In genomic region chr21:35503646-35504045, GRCh38 we compare ENCODE assay signal across 10 cellular contexts.
A peak's percentile ranks its signal among the peaks of the same experiment; 100 is the strongest.
DNase-seq lines count a peak whose midpoint lies in the region; ATAC-seq lines count a peak whose summit lies in the region.
"Had no signal": no experiment of that assay in that cellular context is flagged by ENCODE, and none has a peak within 500 bp of the region (broad histone marks: within the 10 kb centered on the region; RNA-seq: fewer than 3 reads in every experiment).

No MANE protein-coding gene starts in this region.

- DNase-seq in AG08396 (ENCODE audit: low spot score) (peak; percentile 13), GF-D8 (lab: John Stamatoyannopoulos, UW) (peak; percentile 58), activated T-helper 1 cell treated with Interleukin-2 at 50 U/mL for 16 hours (ENCODE audit: low read depth) (peak; percentile 1), NCI-H2171 (lab: John Stamatoyannopoulos, UW) (no peak), NCI-H1436 treated with DMSO at 0.1 percent for 48 hours (lab: John Stamatoyannopoulos, UW) (no peak)
- DNase-seq: cerebellar nuclear complex had no signal

- H3K4me3 ChIP-seq in iPS-20b (ENCODE audit: low read length), result no peak overlapping the region

- ATAC-seq in GM21367 (IDR thresholded peaks at IDR 0.05; ENCODE audit: unreplicated experiment) (no peak), HG03097 (IDR thresholded peaks at IDR 0.05; ENCODE audit: low FRiP score, unreplicated experiment) (no peak)

- H3K4me1 ChIP-seq in iPS-20b (ENCODE audit: insufficient read depth, low read length), result peaks cover 40% of the 10 kb centered on the region; the same call in 1 of the 2 replicates

- H3K27me3 ChIP-seq in iPS-20b (ENCODE audit: insufficient read depth, low read length), result no peaks in the 10 kb centered on the region

- H3K9me3 ChIP-seq in iPS-20b (ENCODE audit: insufficient read depth, low read depth, low read length), result no peaks in the 10 kb centered on the region

- no peak overlapping the region for H3K27ac ChIP-seq in iPS-20b (ENCODE audit: low read length)
- H3K27ac ChIP-seq: KMS-11 had no signal

- H3K9ac ChIP-seq in iPS-20b (ENCODE audit: low read depth, low read length), result peak overlapping the region; percentile 1; the same call in 1 of the 2 replicates
- H3K9ac ChIP-seq: KMS-11 had no signal

- no peaks in the 10 kb centered on the region for H3K36me3 ChIP-seq in iPS-20b (ENCODE audit: insufficient read depth, low read depth, low read length)

Comparison
In these comparisons a context has a peak if more than half of its experiments do, and no peak if none do; other contexts are left out.
1. DNase-seq: peak in AG08396 (single experiment), GF-D8 (single experiment) and activated T-helper 1 cell treated with Interleukin-2 at 50 U/mL for 16 hours (single experiment); none in NCI-H2171 (single experiment) and NCI-H1436 treated with DMSO at 0.1 percent for 48 hours (single experiment).